ENCODE assay signal across 11 cellular contexts in genomic region chr11:2213384-2213842, GRCh38.
A peak's percentile ranks its signal among the peaks of the same experiment; 100 is the strongest.
DNase-seq lines count a peak whose midpoint lies in the region; ATAC-seq lines count a peak whose summit lies in the region.
"Had no signal": no experiment of that assay in that cellular context is flagged by ENCODE, and none has a peak within 500 bp of the region (broad histone marks: within the 10 kb centered on the region; RNA-seq: fewer than 3 reads in every experiment).

No MANE protein-coding gene starts in this region.

- DNase-seq in MV-4-11 (lab: John Stamatoyannopoulos, UW) (peak; percentile 28), islet precursor cell (peak; percentile 43)
- DNase-seq in activated CD4-positive, alpha-beta T cell treated with anti-CD3 and anti-CD28 coated beads, Interleukin-2, amount 50 U/mL, for 48 hours = peak; percentile 41 to 43
- peak; percentile 24 for DNase-seq in stimulated activated CD8-positive, alpha-beta memory T cell treated with anti-CD3 and anti-CD28 coated beads, Interleukin-12 subunit alpha, Interleukin-12 subunit beta, amount 100 ng/mL, for 4 hours (ENCODE audit: low read depth)
- no peak for DNase-seq in effector CD4-positive, alpha-beta T cell
- DNase-seq: GM23248, nucleus accumbens had no signal

- ATAC-seq in GM21786 (IDR thresholded peaks at IDR 0.05; ENCODE audit: unreplicated experiment) (no peak), GM21381 (IDR thresholded peaks at IDR 0.05; ENCODE audit: unreplicated experiment) (no peak)
- ATAC-seq: body of pancreas, K562 had no signal
